15 cellular contexts compared by ENCODE assay signal in genomic region chr6:38068854-38069253, GRCh38.
DNase-seq lines count a peak whose midpoint lies in the region; ATAC-seq and TF ChIP-seq lines count a peak whose summit lies in the region.
"Had no signal": no experiment of that assay in that cellular context is flagged by ENCODE, and none has a peak within 500 bp of the region (broad histone marks: within the 10 kb centered on the region; RNA-seq: fewer than 3 reads in every experiment).

No MANE protein-coding gene starts in this region.

- H3K36me3 Mint-ChIP-seq in mesothelial cell of epicardium, result peaks cover 7% of the 10 kb centered on the region
- peaks cover 17% of the 10 kb centered on the region for H3K36me3 Mint-ChIP-seq in stimulated activated effector memory CD8-positive, alpha-beta T cell treated with anti-CD3 and anti-CD28 coated beads, Interleukin-12 subunit alpha, Interleukin-12 subunit beta, amount 100 ng/mL, for 72 hours

- no peak overlapping the region for H3K27ac ChIP-seq in DOHH2 (ENCODE audit: low read depth, low read length)
- H3K27ac ChIP-seq: suprapubic skin had no signal

- no peaks in the 10 kb centered on the region for H3K36me3 ChIP-seq in DOHH2 (ENCODE audit: control insufficient read depth, low read length)
- H3K36me3 ChIP-seq: suprapubic skin had no signal

- no peaks in the 10 kb centered on the region for H3K79me2 ChIP-seq in DOHH2 (ENCODE audit: control insufficient read depth, low read length)

- H3F3A ChIP-seq in DOHH2 (ENCODE audit: control insufficient read depth, insufficient read depth), result no peaks in the 10 kb centered on the region

- H3K4me3 Mint-ChIP-seq in mesothelial cell of epicardium, result no peak overlapping the region
- H3K4me3 Mint-ChIP-seq in stimulated activated effector memory CD8-positive, alpha-beta T cell treated with anti-CD3 and anti-CD28 coated beads, Interleukin-12 subunit alpha, Interleukin-12 subunit beta, amount 100 ng/mL, for 72 hours, result no peak overlapping the region
- H3K4me3 Mint-ChIP-seq: central memory CD8-positive, alpha-beta T cell; memory B cell had no signal

- H4K20me1 ChIP-seq in DOHH2 (ENCODE audit: control insufficient read depth, insufficient read depth, low read depth, low read length), result no peaks in the 10 kb centered on the region

- no peaks in the 10 kb centered on the region for H3K9me3 Mint-ChIP-seq in mesothelial cell of epicardium
- H3K9me3 Mint-ChIP-seq in stimulated activated effector memory CD8-positive, alpha-beta T cell treated with anti-CD3 and anti-CD28 coated beads, Interleukin-12 subunit alpha, Interleukin-12 subunit beta, amount 100 ng/mL, for 72 hours, result no peaks in the 10 kb centered on the region
- H3K9me3 Mint-ChIP-seq: activated naive CD4-positive, alpha-beta T cell treated with anti-CD3 and anti-CD28 coated beads, Interleukin-2, amount 50 U/mL, for 72 hours; central memory CD8-positive, alpha-beta T cell; memory B cell had no signal

- H3K4me1 Mint-ChIP-seq in mesothelial cell of epicardium, result peaks cover 43% of the 10 kb centered on the region
- peaks cover 28% of the 10 kb centered on the region for H3K4me1 Mint-ChIP-seq in stimulated activated effector memory CD8-positive, alpha-beta T cell treated with anti-CD3 and anti-CD28 coated beads, Interleukin-12 subunit alpha, Interleukin-12 subunit beta, amount 100 ng/mL, for 72 hours

- H3K9me3 ChIP-seq in DOHH2 (ENCODE audit: control insufficient read depth, insufficient read depth, low read length), result no peaks in the 10 kb centered on the region
- H3K9me3 ChIP-seq: suprapubic skin had no signal

- peak overlapping the region; percentile 80 for H3K27ac Mint-ChIP-seq in mesothelial cell of epicardium
- no peak overlapping the region for H3K27ac Mint-ChIP-seq in stimulated activated effector memory CD8-positive, alpha-beta T cell treated with anti-CD3 and anti-CD28 coated beads, Interleukin-12 subunit alpha, Interleukin-12 subunit beta, amount 100 ng/mL, for 72 hours
- H3K27ac Mint-ChIP-seq: activated naive CD4-positive, alpha-beta T cell treated with anti-CD3 and anti-CD28 coated beads, Interleukin-2, amount 50 U/mL, for 72 hours; memory B cell had no signal

- TF ChIP-seq CTCF in DOHH2 (IDR thresholded peaks at IDR 0.05; ENCODE audit: low read depth, low read length, poor library complexity, severe bottlenecking), result peak; percentile 22
- peak; percentile 14 for TF ChIP-seq CTCF in cardiac fibroblast (IDR thresholded peaks at IDR 0.05; ENCODE audit: low read depth, low read length)
- no peak for TF ChIP-seq CTCF in mesothelial cell of epicardium (IDR thresholded peaks at IDR 0.05; ENCODE audit: unreplicated experiment)

- DNase-seq in NCI-H1694 (lab: John Stamatoyannopoulos, UW), result peak; percentile 45
- peak; percentile 25 to 34 for DNase-seq in cardiac fibroblast (ENCODE audit: low read depth in 2 of 2)
- no peak for DNase-seq in mesothelial cell of epicardium (ENCODE audit: low spot score in 2 of 2, unreplicated experiment in 2 of 2)
- no peak for DNase-seq in stimulated activated CD4-positive, alpha-beta T cell treated with anti-CD3 and anti-CD28 coated beads, Interleukin-2, amount 100 ng/mL, for 48 hours
- DNase-seq in stimulated activated effector memory CD8-positive, alpha-beta T cell treated with anti-CD3 and anti-CD28 coated beads, Interleukin-12 subunit alpha, Interleukin-12 subunit beta, amount 100 ng/mL, for 72 hours (ENCODE audit: low spot score in 2 of 2), result no peak
- DNase-seq in activated CD4-positive, alpha-beta T cell treated with anti-CD3 and anti-CD28 coated beads for 48 hours, result no peak
- DNase-seq: activated CD8-positive, alpha-beta memory T cell treated with anti-CD3 and anti-CD28 coated beads, Interleukin-2, amount 50 U/mL, for 48 hours; NCI-H1092 had no signal

- no peak for ATAC-seq in HG03045 (IDR thresholded peaks at IDR 0.05; ENCODE audit: unreplicated experiment)
- ATAC-seq in stimulated activated effector memory CD8-positive, alpha-beta T cell treated with anti-CD3 and anti-CD28 coated beads, Interleukin-12 subunit alpha, Interleukin-12 subunit beta, amount 100 ng/mL, for 72 hours, result no peak
- ATAC-seq: activated naive CD4-positive, alpha-beta T cell treated with anti-CD3 and anti-CD28 coated beads, Interleukin-2, amount 50 U/mL, for 72 hours; esophagus mucosa had no signal

- no peak overlapping the region for H3K4me2 ChIP-seq in DOHH2 (ENCODE audit: low read length)

- H3K9me2 ChIP-seq in DOHH2 (replicated peaks; ENCODE audit: control insufficient read depth, low read length), result no peaks in the 10 kb centered on the region; the same call in 1 of the 2 replicates

- H3K4me3 ChIP-seq in DOHH2 (ENCODE audit: low read length), result no peak overlapping the region
- H3K4me3 ChIP-seq in cardiac fibroblast (replicated peaks in 1 of 2; ENCODE audit: low read depth in 2 of 2, low read length in 2 of 2), result no peak overlapping the region
- H3K4me3 ChIP-seq: suprapubic skin had no signal

- no peaks in the 10 kb centered on the region for H3K27me3 Mint-ChIP-seq in mesothelial cell of epicardium (ENCODE audit: low read depth)
- H3K27me3 Mint-ChIP-seq: central memory CD8-positive, alpha-beta T cell; memory B cell had no signal

- no peaks in the 10 kb centered on the region for H3K27me3 ChIP-seq in DOHH2 (ENCODE audit: control insufficient read depth, low read length)
- H3K27me3 ChIP-seq: suprapubic skin had no signal

- peaks cover 18% of the 10 kb centered on the region for H3K4me1 ChIP-seq in DOHH2 (ENCODE audit: control insufficient read depth, low read length)

Comparison
In these comparisons a context has a peak if more than half of its experiments do, and no peak if none do; other contexts are left out.
1. DNase-seq: peak in NCI-H1694 (single experiment) and cardiac fibroblast (2 of 2); none in mesothelial cell of epicardium (0 of 2), stimulated activated CD4-positive, alpha-beta T cell treated with anti-CD3 and anti-CD28 coated beads, Interleukin-2, amount 100 ng/mL, for 48 hours (0 of 2), stimulated activated effector memory CD8-positive, alpha-beta T cell treated with anti-CD3 and anti-CD28 coated beads, Interleukin-12 subunit alpha, Interleukin-12 subunit beta, amount 100 ng/mL, for 72 hours (0 of 2) and activated CD4-positive, alpha-beta T cell treated with anti-CD3 and anti-CD28 coated beads for 48 hours (single experiment).